ENCODE assay signal across 8 cellular contexts in genomic region chr2:9556121-9556869, GRCh38. TPM values are rescaled to one million over a fixed set of nuclear protein-coding genes. Genes with fewer than 3 reads are reported as not detected.
DNase-seq lines count a peak whose midpoint lies in the region; ATAC-seq and TF ChIP-seq lines count a peak whose summit lies in the region.

No MANE protein-coding gene starts in this region.

- peak overlapping the region; percentile 92 for H3K4ac ChIP-seq in mesendoderm (ENCODE audit: low read depth, low read length)

- H3K9me3 ChIP-seq in uterus, result no peaks in the 10 kb centered on the region

- no peaks in the 10 kb centered on the region for H3K4me1 ChIP-seq in mesendoderm (ENCODE audit: control insufficient read depth, low read depth, low read length)
- H3K4me1 ChIP-seq in uterus, result peaks cover 4 to 17% of the 10 kb centered on the region in 2 donors

- no peaks in the 10 kb centered on the region for H3K36me3 ChIP-seq in mesendoderm (ENCODE audit: control insufficient read depth, insufficient read depth, low read length)
- H3K36me3 ChIP-seq in uterus, result no peaks in the 10 kb centered on the region

- peak overlapping the region; percentile 96 for H3K9ac ChIP-seq in mesendoderm (ENCODE audit: low read length)

- DNase-seq in activated CD8-positive, alpha-beta memory T cell treated with anti-CD3 and anti-CD28 coated beads for 48 hours (ENCODE audit: low read depth in 2 of 3, low spot score in 2 of 3), result peak in 2 of 3 experiments; percentile 5 to 11
- DNase-seq in activated CD8-positive, alpha-beta memory T cell treated with anti-CD3 and anti-CD28 coated beads, Interleukin-2, amount 50 U/mL, for 4 hours, result no peak
- DNase-seq in OCI-M1 (lab: John Stamatoyannopoulos, UW) (peak; percentile 66), choroid plexus epithelial cell (ENCODE audit: low read depth) (peak; percentile 47), mesendoderm (no peak), uterus (no peak), foreskin melanocyte (no peak)

- peak; percentile 35 for TF ChIP-seq CTCF in choroid plexus epithelial cell (conservative IDR thresholded peaks at IDR 0.05; ENCODE audit: low read depth, low read length)
- TF ChIP-seq CTCF in uterus (IDR thresholded peaks at IDR 0.05), result no peak

- H3K23ac ChIP-seq in mesendoderm (ENCODE audit: low read length), result no peak overlapping the region

- H2BK15ac ChIP-seq in mesendoderm (replicated peaks; ENCODE audit: low read depth), result no peak overlapping the region

- peak overlapping the region; percentile 92 for H3K4me3 ChIP-seq in choroid plexus epithelial cell (ENCODE audit: low read depth, low read length)
- peak overlapping the region; percentile 81 for H3K4me3 ChIP-seq in mesendoderm (ENCODE audit: low read length)
- peak overlapping the region; percentile 80 to 87 for H3K4me3 ChIP-seq in uterus

- no peak overlapping the region for H2BK120ac ChIP-seq in mesendoderm (ENCODE audit: low read depth, low read length)

- H3K18ac ChIP-seq in mesendoderm (ENCODE audit: low read length), result peak overlapping the region; percentile 97

- ATAC-seq in HG02970 (IDR thresholded peaks at IDR 0.05; ENCODE audit: low FRiP score, unreplicated experiment), result peak; percentile 30

- no peak for TF ChIP-seq POLR2A in uterus (IDR thresholded peaks at IDR 0.05)

- peak overlapping the region; percentile 26 for H2BK5ac ChIP-seq in mesendoderm (ENCODE audit: low read length)

- no peak overlapping the region for H4K5ac ChIP-seq in mesendoderm (ENCODE audit: low read length)

- H3K27ac ChIP-seq in mesendoderm (ENCODE audit: low read depth, low read length) (peak overlapping the region; percentile 84), uterus (peak overlapping the region; percentile 95 to 97)

- H3K27me3 ChIP-seq in mesendoderm (ENCODE audit: insufficient read depth, low read length, poor library complexity), result no peaks in the 10 kb centered on the region
- H3K27me3 ChIP-seq in uterus, result no peaks in the 10 kb centered on the region

- no peak overlapping the region for H4K8ac ChIP-seq in mesendoderm (ENCODE audit: low read depth, low read length)

- H3K56ac ChIP-seq in mesendoderm (ENCODE audit: low read length), result peak overlapping the region; percentile 96

- intact Hi-C loops in uterus (cut with DNase I; ENCODE audit: low total_unique reads), result loop anchor here (10.0 kb wide), 1 partner anchor 79 kb away; the partner anchor contains the start of gene YWHAQ

- H3K79me1 ChIP-seq in mesendoderm (ENCODE audit: low read length), result no peaks in the 10 kb centered on the region

- H3K79me2 ChIP-seq in mesendoderm (ENCODE audit: control insufficient read depth, insufficient read depth, low read length), result peaks cover 26% of the 10 kb centered on the region

- H2AK5ac ChIP-seq in mesendoderm (ENCODE audit: low read length), result no peak overlapping the region

- no CpG with 5 or more reads among the region's 35 CpGs for WGBS in mesendoderm (ENCODE audit: extremely low coverage, insufficient coverage, low lambda C conversion rate)

- H3K4me2 ChIP-seq in mesendoderm (ENCODE audit: low read length), result peak overlapping the region; percentile 59

RNA-seq across cellular contexts. Expression of gene ADAM17, which starts 0.7 kb away (rescaled TPM):
- polyA plus RNA-seq in mesendoderm (2013, experiment 1 of 2), result 16.0 TPM
- 16.0 TPM for polyA plus RNA-seq in mesendoderm (2013, experiment 2 of 2)
- total RNA-seq in uterus, result 10 to 100 TPM in 3 of 4 donors, 1 to 10 TPM in 1; 7.7 to 47.0 (median 27.7) TPM

Comparison
In these comparisons a context has a peak if more than half of its experiments do, and no peak if none do; other contexts are left out.
1. DNase-seq: peak in activated CD8-positive, alpha-beta memory T cell treated with anti-CD3 and anti-CD28 coated beads for 48 hours (2 of 3), OCI-M1 (single experiment) and choroid plexus epithelial cell (single experiment); none in activated CD8-positive, alpha-beta memory T cell treated with anti-CD3 and anti-CD28 coated beads, Interleukin-2, amount 50 U/mL, for 4 hours (single experiment), mesendoderm (single experiment), uterus (0 of 2) and foreskin melanocyte (single experiment).
2. Peak in every context shown above with its lines, with median percentiles within 50 percentile points of each other: H3K4me3 ChIP-seq.